ENCODE assay signal across 1 cellular context in the genomic region with DNA sequence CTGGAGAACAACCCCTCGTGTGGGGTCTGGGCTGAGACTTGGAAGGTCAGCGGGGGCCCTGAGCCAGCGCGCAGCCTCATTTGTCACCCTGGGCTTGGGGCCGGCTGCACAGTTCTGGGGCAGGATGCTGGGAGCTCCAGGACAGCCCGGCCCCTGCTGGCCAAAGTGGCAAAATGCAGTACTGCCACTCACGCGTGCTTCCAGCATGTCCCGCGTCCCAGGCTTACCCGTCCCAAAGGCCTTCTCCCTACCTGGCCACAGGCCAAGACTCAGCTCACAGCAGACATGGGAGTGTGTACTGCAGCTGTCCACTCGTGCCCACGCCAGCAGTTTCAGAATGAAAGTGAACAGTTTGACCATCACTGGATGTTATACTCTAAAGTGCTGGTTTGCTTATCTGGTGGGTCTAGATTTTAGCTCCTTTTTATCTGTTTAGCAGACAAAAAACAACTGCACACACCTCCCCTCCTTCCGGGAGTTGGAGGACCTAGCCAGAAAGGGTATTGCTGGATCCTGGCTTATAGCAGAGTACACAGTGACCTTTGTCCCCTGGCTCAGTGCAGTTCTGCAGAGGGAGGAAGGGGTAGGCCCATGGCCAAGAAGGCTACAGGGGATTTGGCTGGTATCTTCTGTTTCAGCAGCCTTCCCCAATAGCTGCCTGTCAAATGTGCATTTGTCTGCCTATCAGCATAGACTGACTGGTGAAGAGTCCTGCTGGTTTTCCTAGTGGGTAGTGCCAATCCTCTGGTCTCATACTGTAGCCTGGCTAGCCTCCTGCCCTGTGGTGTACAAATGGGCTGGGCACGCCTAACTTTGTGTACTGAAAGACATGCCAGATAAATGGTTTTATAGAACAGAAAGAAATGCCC.
A peak's percentile ranks its signal among the peaks of the same experiment; 100 is the strongest.
TF ChIP-seq lines count a peak whose summit lies in the region.

No MANE protein-coding gene starts in this region.

TF ChIP-seq in K562, 482 proteins besides CTCF, POLR2A, EP300 and RAD21 (continued from another document and continues in another):
- TF ChIP-seq UBTF (IDR thresholded peaks at IDR 0.05; ENCODE audit: borderline replicate concordance in 1 of 2, low read depth in 2 of 2, low read length in 2 of 2): no peak
- peak; percentile 73 for TF ChIP-seq L3MBTL2 (IDR thresholded peaks at IDR 0.05)
- TF ChIP-seq, protein P1, sequence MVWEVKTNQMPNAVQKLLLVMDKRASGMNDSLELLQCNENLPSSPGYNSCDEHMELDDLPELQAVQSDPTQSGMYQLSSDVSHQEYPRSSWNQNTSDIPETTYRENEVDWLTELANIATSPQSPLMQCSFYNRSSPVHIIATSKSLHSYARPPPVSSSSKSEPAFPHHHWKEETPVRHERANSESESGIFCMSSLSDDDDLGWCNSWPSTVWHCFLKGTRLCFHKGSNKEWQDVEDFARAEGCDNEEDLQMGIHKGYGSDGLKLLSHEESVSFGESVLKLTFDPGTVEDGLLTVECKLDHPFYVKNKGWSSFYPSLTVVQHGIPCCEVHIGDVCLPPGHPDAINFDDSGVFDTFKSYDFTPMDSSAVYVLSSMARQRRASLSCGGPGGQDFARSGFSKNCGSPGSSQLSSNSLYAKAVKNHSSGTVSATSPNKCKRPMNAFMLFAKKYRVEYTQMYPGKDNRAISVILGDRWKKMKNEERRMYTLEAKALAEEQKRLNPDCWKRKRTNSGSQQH (CRISPR knock-in tag; IDR thresholded peaks at IDR 0.05): no peak
- TF ChIP-seq SRF (CRISPR knock-in tag; IDR thresholded peaks at IDR 0.05): no peak
- TF ChIP-seq, protein P2, sequence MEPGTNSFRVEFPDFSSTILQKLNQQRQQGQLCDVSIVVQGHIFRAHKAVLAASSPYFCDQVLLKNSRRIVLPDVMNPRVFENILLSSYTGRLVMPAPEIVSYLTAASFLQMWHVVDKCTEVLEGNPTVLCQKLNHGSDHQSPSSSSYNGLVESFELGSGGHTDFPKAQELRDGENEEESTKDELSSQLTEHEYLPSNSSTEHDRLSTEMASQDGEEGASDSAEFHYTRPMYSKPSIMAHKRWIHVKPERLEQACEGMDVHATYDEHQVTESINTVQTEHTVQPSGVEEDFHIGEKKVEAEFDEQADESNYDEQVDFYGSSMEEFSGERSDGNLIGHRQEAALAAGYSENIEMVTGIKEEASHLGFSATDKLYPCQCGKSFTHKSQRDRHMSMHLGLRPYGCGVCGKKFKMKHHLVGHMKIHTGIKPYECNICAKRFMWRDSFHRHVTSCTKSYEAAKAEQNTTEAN (CRISPR knock-in tag; IDR thresholded peaks at IDR 0.05): no peak
- TF ChIP-seq MYC (IDR thresholded peaks at IDR 0.05; ENCODE audit: low read depth, low read length): peak; percentile 90
- no peak for TF ChIP-seq MYC (CRISPR knock-in tag; IDR thresholded peaks at IDR 0.05; ENCODE audit: borderline replicate concordance, low read depth)
- TF ChIP-seq XRCC5 (IDR thresholded peaks at IDR 0.05; ENCODE audit: low read depth, low read length): no peak
- TF ChIP-seq HMBOX1 (IDR thresholded peaks at IDR 0.05): no peak
- no peak for TF ChIP-seq EGR1 (conservative IDR thresholded peaks at IDR 0.05)
- no peak for TF ChIP-seq DDX20 (tag; IDR thresholded peaks at IDR 0.05; ENCODE audit: low read depth)
- TF ChIP-seq MTA2 (IDR thresholded peaks at IDR 0.05; ENCODE audit: low read depth): no peak
- TF ChIP-seq NR2C1 (IDR thresholded peaks at IDR 0.05): peak; percentile 52; the same call in 1 of the 2 replicates
- TF ChIP-seq NR2C1 (tag; IDR thresholded peaks at IDR 0.05): peak; percentile 56
- no peak for TF ChIP-seq HMG20B (CRISPR knock-in tag; IDR thresholded peaks at IDR 0.05)
- no peak for TF ChIP-seq SRSF9 (IDR thresholded peaks at IDR 0.05; ENCODE audit: borderline replicate concordance, low read depth, low read length)
- TF ChIP-seq, protein P3, sequence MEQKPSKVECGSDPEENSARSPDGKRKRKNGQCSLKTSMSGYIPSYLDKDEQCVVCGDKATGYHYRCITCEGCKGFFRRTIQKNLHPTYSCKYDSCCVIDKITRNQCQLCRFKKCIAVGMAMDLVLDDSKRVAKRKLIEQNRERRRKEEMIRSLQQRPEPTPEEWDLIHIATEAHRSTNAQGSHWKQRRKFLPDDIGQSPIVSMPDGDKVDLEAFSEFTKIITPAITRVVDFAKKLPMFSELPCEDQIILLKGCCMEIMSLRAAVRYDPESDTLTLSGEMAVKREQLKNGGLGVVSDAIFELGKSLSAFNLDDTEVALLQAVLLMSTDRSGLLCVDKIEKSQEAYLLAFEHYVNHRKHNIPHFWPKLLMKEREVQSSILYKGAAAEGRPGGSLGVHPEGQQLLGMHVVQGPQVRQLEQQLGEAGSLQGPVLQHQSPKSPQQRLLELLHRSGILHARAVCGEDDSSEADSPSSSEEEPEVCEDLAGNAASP (IDR thresholded peaks at IDR 0.05): no peak
- TF ChIP-seq E2F5 (CRISPR knock-in tag; IDR thresholded peaks at IDR 0.05): no peak
- TF ChIP-seq ZBTB40 (IDR thresholded peaks at IDR 0.05): no peak
- TF ChIP-seq ZBTB40 (CRISPR knock-in tag; IDR thresholded peaks at IDR 0.05): no peak
- no peak for TF ChIP-seq CREBBP (IDR thresholded peaks at IDR 0.05; ENCODE audit: low read depth, low read length)
- no peak for TF ChIP-seq SLC30A9 (CRISPR knock-in tag; IDR thresholded peaks at IDR 0.05)
- TF ChIP-seq U2AF2 (optimal IDR thresholded peaks at IDR 0.05; ENCODE audit: low read depth, low read length): no peak
- TF ChIP-seq TEAD4 (IDR thresholded peaks at IDR 0.05; ENCODE audit: low read length): no peak
- no peak for TF ChIP-seq TEAD4 (CRISPR knock-in tag; IDR thresholded peaks at IDR 0.05; ENCODE audit: borderline replicate concordance)
- no peak for TF ChIP-seq ZBTB9 (CRISPR knock-in tag; IDR thresholded peaks at IDR 0.05)
- TF ChIP-seq, protein P4, sequence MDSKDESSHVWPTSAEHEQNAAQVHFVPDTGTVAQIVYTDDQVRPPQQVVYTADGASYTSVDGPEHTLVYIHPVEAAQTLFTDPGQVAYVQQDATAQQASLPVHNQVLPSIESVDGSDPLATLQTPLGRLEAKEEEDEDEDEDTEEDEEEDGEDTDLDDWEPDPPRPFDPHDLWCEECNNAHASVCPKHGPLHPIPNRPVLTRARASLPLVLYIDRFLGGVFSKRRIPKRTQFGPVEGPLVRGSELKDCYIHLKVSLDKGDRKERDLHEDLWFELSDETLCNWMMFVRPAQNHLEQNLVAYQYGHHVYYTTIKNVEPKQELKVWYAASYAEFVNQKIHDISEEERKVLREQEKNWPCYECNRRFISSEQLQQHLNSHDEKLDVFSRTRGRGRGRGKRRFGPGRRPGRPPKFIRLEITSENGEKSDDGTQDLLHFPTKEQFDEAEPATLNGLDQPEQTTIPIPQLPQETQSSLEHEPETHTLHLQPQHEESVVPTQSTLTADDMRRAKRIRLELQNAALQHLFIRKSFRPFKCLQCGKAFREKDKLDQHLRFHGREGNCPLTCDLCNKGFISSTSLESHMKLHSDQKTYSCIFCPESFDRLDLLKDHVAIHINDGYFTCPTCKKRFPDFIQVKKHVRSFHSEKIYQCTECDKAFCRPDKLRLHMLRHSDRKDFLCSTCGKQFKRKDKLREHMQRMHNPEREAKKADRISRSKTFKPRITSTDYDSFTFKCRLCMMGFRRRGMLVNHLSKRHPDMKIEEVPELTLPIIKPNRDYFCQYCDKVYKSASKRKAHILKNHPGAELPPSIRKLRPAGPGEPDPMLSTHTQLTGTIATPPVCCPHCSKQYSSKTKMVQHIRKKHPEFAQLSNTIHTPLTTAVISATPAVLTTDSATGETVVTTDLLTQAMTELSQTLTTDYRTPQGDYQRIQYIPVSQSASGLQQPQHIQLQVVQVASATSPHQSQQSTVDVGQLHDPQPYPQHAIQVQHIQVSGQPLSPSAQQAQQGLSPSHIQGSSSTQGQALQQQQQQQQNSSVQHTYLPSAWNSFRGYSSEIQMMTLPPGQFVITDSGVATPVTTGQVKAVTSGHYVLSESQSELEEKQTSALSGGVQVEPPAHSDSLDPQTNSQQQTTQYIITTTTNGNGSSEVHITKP (IDR thresholded peaks at IDR 0.05; ENCODE audit: partially characterized antibody): peak; percentile 12
- TF ChIP-seq KDM1A (IDR thresholded peaks at IDR 0.05): no peak
- TF ChIP-seq RBM39 (optimal IDR thresholded peaks at IDR 0.05; ENCODE audit: low read depth, low read length): no peak
